1 cellular context compared by ENCODE assay signal in the genomic region with DNA sequence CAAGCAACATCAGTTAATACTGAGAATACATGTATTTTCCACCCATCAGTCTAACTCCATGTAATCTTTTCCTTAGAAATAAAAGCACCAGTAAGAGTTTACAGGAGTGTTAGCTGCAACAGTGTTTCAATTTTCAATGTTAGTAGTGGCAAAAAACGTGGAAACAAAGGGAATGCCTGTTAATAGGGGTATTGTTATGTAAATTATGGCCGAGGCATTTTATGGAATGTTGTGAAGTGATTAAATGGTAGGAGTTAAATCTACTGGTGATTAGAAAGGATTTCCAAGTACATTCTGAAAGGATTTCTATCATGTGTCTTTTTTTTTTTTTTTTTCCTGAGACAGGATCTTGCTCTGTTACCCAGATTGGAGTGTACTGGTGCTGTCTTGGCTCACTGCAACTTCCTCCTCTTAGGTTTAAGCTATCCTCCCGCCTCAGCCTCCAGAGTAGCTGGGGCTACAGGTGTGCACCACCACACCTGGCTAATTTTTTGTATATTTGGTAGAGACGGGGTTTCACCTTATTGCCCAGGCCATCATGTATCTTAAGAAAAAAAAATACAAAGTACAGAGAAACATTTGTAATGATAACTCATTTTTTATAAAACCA.
TF ChIP-seq lines count a peak whose summit lies in the region.

No MANE protein-coding gene starts in this region.

TF ChIP-seq in WTC11, 78 proteins besides CTCF, POLR2A, EP300 and RAD21 (continued from another document):
- no peak for TF ChIP-seq AR (CRISPR knock-in tag; IDR thresholded peaks at IDR 0.05)
- no peak for TF ChIP-seq ZMAT4 (CRISPR knock-in tag; IDR thresholded peaks at IDR 0.05)
- no peak for TF ChIP-seq CBFB (CRISPR knock-in tag; IDR thresholded peaks at IDR 0.05; ENCODE audit: low read depth)
- no peak for TF ChIP-seq ZSCAN18 (CRISPR knock-in tag; IDR thresholded peaks at IDR 0.05)
- TF ChIP-seq SP1 (CRISPR knock-in tag; conservative IDR thresholded peaks at IDR 0.05): no peak
- TF ChIP-seq, protein P1, sequence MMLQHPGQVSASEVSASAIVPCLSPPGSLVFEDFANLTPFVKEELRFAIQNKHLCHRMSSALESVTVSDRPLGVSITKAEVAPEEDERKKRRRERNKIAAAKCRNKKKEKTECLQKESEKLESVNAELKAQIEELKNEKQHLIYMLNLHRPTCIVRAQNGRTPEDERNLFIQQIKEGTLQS (CRISPR knock-in tag; conservative IDR thresholded peaks at IDR 0.05): no peak
- TF ChIP-seq USF1 (CRISPR knock-in tag; IDR thresholded peaks at IDR 0.05): no peak
- no peak for TF ChIP-seq ZNF671 (CRISPR knock-in tag; IDR thresholded peaks at IDR 0.05)
- no peak for TF ChIP-seq RELA (CRISPR knock-in tag; IDR thresholded peaks at IDR 0.05; ENCODE audit: borderline replicate concordance)
- no peak for TF ChIP-seq ESRRA (CRISPR knock-in tag; IDR thresholded peaks at IDR 0.05; ENCODE audit: borderline replicate concordance)
